Comparison of ENCODE assay signal across 15 cellular contexts in genomic region chr2:145690183-145690582, GRCh38.
"Had no signal": no experiment of that assay in that cellular context is flagged by ENCODE, and none has a peak within 500 bp of the region (broad histone marks: within the 10 kb centered on the region; RNA-seq: fewer than 3 reads in every experiment).

No MANE protein-coding gene starts in this region.

- H3K4me3 ChIP-seq: esophagus squamous epithelium, tibial nerve had no signal

- H3K36me3 ChIP-seq: esophagus squamous epithelium, tibial nerve had no signal

- H3K9me3 ChIP-seq: esophagus squamous epithelium, tibial nerve had no signal

- H3K4me1 ChIP-seq: tibial nerve had no signal

- H3K27ac ChIP-seq: esophagus squamous epithelium, tibial nerve had no signal

- DNase-seq: activated CD4-positive, alpha-beta T cell treated with anti-CD3 and anti-CD28 coated beads, Interleukin-2, amount 10 ng/mL, durations not matched to agents 24 days and 14 days; activated CD8-positive, alpha-beta T cell treated with anti-CD3 and anti-CD28 coated beads for 36 hours; activated naive CD4-positive, alpha-beta T cell treated with Interleukin-2 at 50 U/mL for 16 hours; activated naive CD8-positive, alpha-beta T cell treated with anti-CD3 and anti-CD28 coated beads, Interleukin-2, amount 10 ng/mL, durations not matched to agents 7 days and 5 days; activated T-cell treated with anti-CD3 and anti-CD28 coated beads, Interleukin-2, amount 50 U/mL, for 24 hours; anterior cingulate cortex; effector memory CD4-positive, alpha-beta T cell; esophagus squamous epithelium; kidney; occipital lobe; stimulated activated CD4-positive, alpha-beta T cell treated with anti-CD3 and anti-CD28 coated beads, Interleukin-2, amount 100 ng/mL, for 24 hours; stimulated activated naive CD4-positive, alpha-beta T cell treated with Interleukin-2 at 50 U/mL for 16 hours; substantia nigra had no signal

- H3K27me3 ChIP-seq: esophagus squamous epithelium, tibial nerve had no signal

- ATAC-seq: activated CD8-positive, alpha-beta T cell treated with anti-CD3 and anti-CD28 coated beads for 36 hours; left lobe of liver had no signal
